16 cellular contexts compared by ENCODE assay signal in genomic region chr16:50812046-50812445, GRCh38.
DNase-seq lines count a peak whose midpoint lies in the region; TF ChIP-seq lines count a peak whose summit lies in the region.
"Had no signal": no experiment of that assay in that cellular context is flagged by ENCODE, and none has a peak within 500 bp of the region (broad histone marks: within the 10 kb centered on the region; RNA-seq: fewer than 3 reads in every experiment).

No MANE protein-coding gene starts in this region.

- H3K4me3 ChIP-seq in esophagus muscularis mucosa = no peak overlapping the region
- H3K4me3 ChIP-seq in mesendoderm (ENCODE audit: low read length) = no peak overlapping the region
- H3K4me3 ChIP-seq in mesenchymal stem cell (ENCODE audit: insufficient read depth in 1 of 2, low read depth in 1 of 2, low read length in 2 of 2) = no peak overlapping the region
- H3K4me3 ChIP-seq: GM12878, HAP-1 had no signal

- H3K79me2 ChIP-seq in mesendoderm (ENCODE audit: control insufficient read depth, insufficient read depth, low read length) = no peaks in the 10 kb centered on the region

- H4K91ac ChIP-seq in mesenchymal stem cell (ENCODE audit: low read length) = no peak overlapping the region

- no peaks in the 10 kb centered on the region for H3K4me1 ChIP-seq in esophagus muscularis mucosa
- peaks cover 5% of the 10 kb centered on the region for H3K4me1 ChIP-seq in mesendoderm (ENCODE audit: control insufficient read depth, low read depth, low read length)
- H3K4me1 ChIP-seq in mesenchymal stem cell (ENCODE audit: control insufficient read depth, insufficient read depth, low read depth, low read length) = peaks cover 2% of the 10 kb centered on the region
- H3K4me1 ChIP-seq: HAP-1 had no signal

- no peak overlapping the region for H2AFZ ChIP-seq in mesenchymal stem cell (ENCODE audit: low read depth, low read length)

- TF ChIP-seq POLR2A in esophagus muscularis mucosa (IDR thresholded peaks at IDR 0.05; ENCODE audit: low read depth) = no peak

- H3K27me3 ChIP-seq in esophagus muscularis mucosa = no peaks in the 10 kb centered on the region
- H3K27me3 ChIP-seq in mesendoderm (ENCODE audit: insufficient read depth, low read length, poor library complexity) = no peaks in the 10 kb centered on the region
- H3K27me3 ChIP-seq in mesenchymal stem cell (ENCODE audit: control insufficient read depth in 1 of 2, insufficient read depth in 1 of 2, low read length in 2 of 2) = peaks cover 0 to 26% of the 10 kb centered on the region in 2 experiments

- H4K5ac ChIP-seq in mesendoderm (ENCODE audit: low read length) = no peak overlapping the region

- H3K36me3 Mint-ChIP-seq in type B pancreatic cell = no peaks in the 10 kb centered on the region
- H3K36me3 Mint-ChIP-seq: CD4-positive, alpha-beta memory T cell had no signal

- no peak for TF ChIP-seq EP300 in esophagus muscularis mucosa (IDR thresholded peaks at IDR 0.05)

- H3K18ac ChIP-seq in mesendoderm (ENCODE audit: low read length) = no peak overlapping the region
- H3K18ac ChIP-seq in mesenchymal stem cell (ENCODE audit: low read depth in 1 of 2, low read length in 2 of 2) = no peak overlapping the region

- no peak overlapping the region for H4K8ac ChIP-seq in mesendoderm (ENCODE audit: low read depth, low read length)
- H4K8ac ChIP-seq in mesenchymal stem cell (ENCODE audit: low read length) = no peak overlapping the region

- H3K27ac ChIP-seq in esophagus muscularis mucosa (replicated peaks in 1 of 4) = no peak overlapping the region
- H3K27ac ChIP-seq in mesendoderm (ENCODE audit: low read depth, low read length) = no peak overlapping the region
- no peak overlapping the region for H3K27ac ChIP-seq in mesenchymal stem cell (ENCODE audit: low read length, poor library complexity, severe bottlenecking)

- H3K4ac ChIP-seq in mesendoderm (ENCODE audit: low read depth, low read length) = no peak overlapping the region
- no peak overlapping the region for H3K4ac ChIP-seq in mesenchymal stem cell (ENCODE audit: low read depth in 1 of 2, low read length in 2 of 2)

- no peaks in the 10 kb centered on the region for H3K4me1 Mint-ChIP-seq in type B pancreatic cell (ENCODE audit: unreplicated experiment)
- H3K4me1 Mint-ChIP-seq: CD4-positive, alpha-beta memory T cell had no signal

- WGBS in esophagus muscularis mucosa = 67% methylated on average over 5 of the region's 7 CpGs
- WGBS in mesendoderm (ENCODE audit: extremely low coverage, insufficient coverage, low lambda C conversion rate) = no CpG with 5 or more reads among the region's 7 CpGs
- 76% methylated on average over 7 of the region's 7 CpGs for WGBS in mesenchymal stem cell

- H3K9ac ChIP-seq in mesendoderm (ENCODE audit: low read length) (no peak overlapping the region), mesenchymal stem cell (ENCODE audit: low read length) (no peak overlapping the region)

- H3K79me1 ChIP-seq in mesendoderm (ENCODE audit: low read length) = no peaks in the 10 kb centered on the region
- no peaks in the 10 kb centered on the region for H3K79me1 ChIP-seq in mesenchymal stem cell (replicated peaks; ENCODE audit: low read length, poor library complexity, severe bottlenecking)

- H3K27me3 Mint-ChIP-seq in type B pancreatic cell = no peaks in the 10 kb centered on the region

- H2BK120ac ChIP-seq in mesendoderm (ENCODE audit: low read depth, low read length) = no peak overlapping the region
- H2BK120ac ChIP-seq in mesenchymal stem cell (ENCODE audit: low read depth, low read length) = no peak overlapping the region

- H3K23ac ChIP-seq in mesendoderm (ENCODE audit: low read length) = no peak overlapping the region
- H3K23ac ChIP-seq in mesenchymal stem cell (ENCODE audit: low read length in 2 of 2) = no peak overlapping the region

- intact Hi-C loops in esophagus muscularis mucosa (cut with DNase I) = no loop called here

- H3K9me3 ChIP-seq in esophagus muscularis mucosa (no peaks in the 10 kb centered on the region), mesenchymal stem cell (ENCODE audit: control insufficient read depth, low read length) (no peaks in the 10 kb centered on the region)
- H3K9me3 ChIP-seq: HAP-1 had no signal

- H3K9me3 Mint-ChIP-seq in type B pancreatic cell = no peaks in the 10 kb centered on the region

- no peak overlapping the region for H3K27ac Mint-ChIP-seq in type B pancreatic cell
- H3K27ac Mint-ChIP-seq: CD4-positive, alpha-beta memory T cell had no signal

- H2BK5ac ChIP-seq in mesendoderm (ENCODE audit: low read length) (no peak overlapping the region), mesenchymal stem cell (ENCODE audit: low read depth, low read length, poor library complexity, severe bottlenecking) (no peak overlapping the region)

- H2BK12ac ChIP-seq in mesenchymal stem cell (ENCODE audit: low read length in 2 of 2) = no peak overlapping the region

- TF ChIP-seq CTCF in esophagus muscularis mucosa (IDR thresholded peaks at IDR 0.05) (no peak), type B pancreatic cell (conservative IDR thresholded peaks at IDR 0.05) (no peak)

- no peak overlapping the region for H3K14ac ChIP-seq in mesenchymal stem cell (ENCODE audit: low read length in 2 of 2)

- H2BK15ac ChIP-seq in mesendoderm (replicated peaks; ENCODE audit: low read depth) (no peak overlapping the region), mesenchymal stem cell (ENCODE audit: low read depth, poor library complexity, severe bottlenecking) (no peak overlapping the region)

- H3K4me2 ChIP-seq in mesendoderm (ENCODE audit: low read length) (no peak overlapping the region), mesenchymal stem cell (ENCODE audit: low read length, poor library complexity, severe bottlenecking) (no peak overlapping the region)

- H3K4me3 Mint-ChIP-seq in type B pancreatic cell = no peak overlapping the region
- H3K4me3 Mint-ChIP-seq: CD4-positive, alpha-beta memory T cell had no signal

- H2AK5ac ChIP-seq in mesendoderm (ENCODE audit: low read length) = no peak overlapping the region
- no peak overlapping the region for H2AK5ac ChIP-seq in mesenchymal stem cell (ENCODE audit: low read length, severe bottlenecking)

- H3K36me3 ChIP-seq in esophagus muscularis mucosa = no peaks in the 10 kb centered on the region
- no peaks in the 10 kb centered on the region for H3K36me3 ChIP-seq in mesendoderm (ENCODE audit: control insufficient read depth, insufficient read depth, low read length)
- no peaks in the 10 kb centered on the region for H3K36me3 ChIP-seq in mesenchymal stem cell (ENCODE audit: control insufficient read depth in 1 of 2, insufficient read depth in 2 of 2, low read depth in 1 of 2, low read length in 2 of 2)
- H3K36me3 ChIP-seq: HAP-1 had no signal

- DNase-seq in UCSD-AML1 (lab: John Stamatoyannopoulos, UW; ENCODE audit: unreplicated experiment) (peak; percentile 42), esophagus muscularis mucosa (ENCODE audit: extremely low spot score) (peak; percentile 66), mesendoderm (no peak), type B pancreatic cell (ENCODE audit: extremely low spot score, unreplicated experiment) (peak; percentile 59), mesenchymal stem cell (no peak), EL (no peak), NCI-H2081 (lab: John Stamatoyannopoulos, UW) (no peak)
- DNase-seq: C1 segment of cervical spinal cord; Calu3; CD4-positive, alpha-beta memory T cell; COR-L47; DMS53; DMS79 treated with DMSO at 0.1 percent for 48 hours; GOT3 had no signal

- peak overlapping the region; percentile 19 for H3K56ac ChIP-seq in mesendoderm (ENCODE audit: low read length)

Comparison
In these comparisons a context has a peak if more than half of its experiments do, and no peak if none do; other contexts are left out.
1. DNase-seq: peak in UCSD-AML1 (single experiment), esophagus muscularis mucosa (single experiment) and type B pancreatic cell (single experiment); none in mesendoderm (single experiment), mesenchymal stem cell (single experiment), EL (single experiment) and NCI-H2081 (0 of 2).